Comparison of ENCODE assay signal across 8 cellular contexts in genomic region chr2:84938194-84938879, GRCh38. TPM values are rescaled to one million over a fixed set of nuclear protein-coding genes. Genes with fewer than 3 reads are reported as not detected.
DNase-seq lines count a peak whose midpoint lies in the region; ATAC-seq and TF ChIP-seq lines count a peak whose summit lies in the region.

No MANE protein-coding gene starts in this region.

- TF ChIP-seq CTCF in natural killer cell (IDR thresholded peaks at IDR 0.05): no peak
- TF ChIP-seq CTCF in psoas muscle (IDR thresholded peaks at IDR 0.05): no peak
- TF ChIP-seq CTCF in stomach (IDR thresholded peaks at IDR 0.05): no peak

- no peak overlapping the region for H3K27ac ChIP-seq in psoas muscle
- H3K27ac ChIP-seq in stomach: peak overlapping the region in 1 of 5 donors; percentile 4

- H3K36me3 ChIP-seq in MG63: no peaks in the 10 kb centered on the region
- no peaks in the 10 kb centered on the region for H3K36me3 ChIP-seq in psoas muscle (ENCODE audit: insufficient read depth in 1 of 2, low read depth in 1 of 2)
- H3K36me3 ChIP-seq in stomach: no peaks in the 10 kb centered on the region

- TF ChIP-seq EP300 in stomach (IDR thresholded peaks at IDR 0.05): no peak

- TF ChIP-seq POLR2A in stomach (IDR thresholded peaks at IDR 0.05): no peak

- no peaks in the 10 kb centered on the region for H3K36me3 Mint-ChIP-seq in natural killer cell

- peak overlapping the region; percentile 81 for H3K4me3 Mint-ChIP-seq in natural killer cell

- no peaks in the 10 kb centered on the region for H3K9me3 ChIP-seq in MG63
- H3K9me3 ChIP-seq in psoas muscle: no peaks in the 10 kb centered on the region
- H3K9me3 ChIP-seq in stomach: no peaks in the 10 kb centered on the region

- ATAC-seq in GM19324 (IDR thresholded peaks at IDR 0.05; ENCODE audit: low FRiP score, unreplicated experiment) (peak; percentile 23), HG03159 (IDR thresholded peaks at IDR 0.05; ENCODE audit: unreplicated experiment) (peak; percentile 31), natural killer cell (peak; percentile 69 to 82 (median 75)), psoas muscle (no peak)

- H3K4me3 ChIP-seq in MG63 (no peak overlapping the region), psoas muscle (no peak overlapping the region), stomach (no peak overlapping the region)

- no peaks in the 10 kb centered on the region for H3K27me3 ChIP-seq in MG63
- H3K27me3 ChIP-seq in psoas muscle (ENCODE audit: insufficient read depth in 3 of 3, low read length in 2 of 3): no peaks in the 10 kb centered on the region
- no peaks in the 10 kb centered on the region for H3K27me3 ChIP-seq in stomach

- H3K9me3 Mint-ChIP-seq in natural killer cell: no peaks in the 10 kb centered on the region

- WGBS in psoas muscle, 3 donors: 80 to 88% (median 84%) methylated on average over 5 of the region's 5 CpGs
- WGBS in stomach, 5 donors: 70 to 80% (median 70%) methylated on average over 5 of the region's 5 CpGs

- peaks cover 17 to 18% of the 10 kb centered on the region in 2 donors for H3K4me1 Mint-ChIP-seq in natural killer cell

- intact Hi-C loops in natural killer cell (cut with micrococcal nuclease) (loop anchor here (2.0 kb wide), 1 partner anchor 66 kb away; no protein-coding TSS in a partner anchor), psoas muscle (cut with DNase I) (no loop called here), stomach (cut with DNase I; ENCODE audit: low total_unique reads) (no loop called here)

- H3K27me3 Mint-ChIP-seq in natural killer cell (ENCODE audit: low read depth in 2 of 2): no peaks in the 10 kb centered on the region

- peak; percentile 13 to 64 for DNase-seq in activated CD4-positive, alpha-beta T cell treated with anti-CD3 and anti-CD28 coated beads, Interleukin-2, amount 50 U/mL, for 24 hours (ENCODE audit: low read depth in 1 of 2, low spot score in 1 of 2)
- peak; percentile 24 for DNase-seq in natural killer cell
- no peak for DNase-seq in MG63
- DNase-seq in psoas muscle: no peak
- no peak for DNase-seq in Ammon's horn (ENCODE audit: low spot score)
- DNase-seq in stomach: no peak

- H3K4me1 ChIP-seq in psoas muscle (no peaks in the 10 kb centered on the region), stomach (peaks cover 0 to 18% (median 9%) of the 10 kb centered on the region in 4 donors)

- H3K27ac Mint-ChIP-seq in natural killer cell: peak overlapping the region; percentile 93 to 98

RNA-seq across cellular contexts. Expression of gene KCMF1, which starts 32.6 kb away (rescaled TPM):
- total RNA-seq in natural killer cell (10 to 100 TPM; 70.8 to 81.4 (median 77.1) TPM), psoas muscle (100 to 1,000 TPM in 3 of 4 donors, 10 to 100 TPM in 1; 89.0 to 197 (median 153) TPM), stomach (10 to 100 TPM in 4 of 5 donors, 1 to 10 TPM in 1; 2.3 to 88.4 (median 47.5) TPM)
- total RNA-seq in MG63 (2014; rRNA removed; shearing (Covaris generic); ENCODE audit: low replicate concordance): 48.5 and 90.5 TPM in 2 replicates
- polyA plus RNA-seq in psoas muscle (100 to 1,000 TPM in 1 of 3 donors, 10 to 100 TPM in 2; 74.6 to 374 (median 97.3) TPM), stomach (10 to 100 TPM; 19.0 to 45.8 (median 31.2) TPM)

RNA-seq across cellular contexts. Expression of gene TMSB10, which starts 32.9 kb away (rescaled TPM):
- 1,000 to 10,000 TPM; 1,247 to 1,683 (median 1,557) TPM for total RNA-seq in natural killer cell
- total RNA-seq in MG63 (2014; rRNA removed; shearing (Covaris generic); ENCODE audit: low replicate concordance): 5,826 and 9,166 TPM in 2 replicates
- total RNA-seq in psoas muscle: 100 to 1,000 TPM; 181 to 306 (median 239) TPM
- polyA plus RNA-seq in psoas muscle: 100 to 1,000 TPM; 223 to 849 (median 317) TPM
- 1,000 to 10,000 TPM in 3 of 5 donors, 100 to 1,000 TPM in 2; 504 to 5,821 (median 1,954) TPM for total RNA-seq in stomach
- polyA plus RNA-seq in stomach: 1,000 to 10,000 TPM; 1,773 to 3,520 (median 2,373) TPM

RNA-seq across cellular contexts. Expression of gene TRABD2A, which starts 57.5 kb away (rescaled TPM):
- 1 to 10 TPM; 1.4 to 6.3 (median 6.3) TPM for total RNA-seq in natural killer cell
- total RNA-seq in MG63 (2014; rRNA removed; shearing (Covaris generic); ENCODE audit: low replicate concordance): 14.5 and 20.9 TPM in 2 replicates
- under 1 TPM; 0.32 to 0.74 (median 0.47) TPM for total RNA-seq in psoas muscle
- under 1 TPM; 0.27 to 0.47 (median 0.35) TPM for polyA plus RNA-seq in psoas muscle
- total RNA-seq in stomach: 100 to 1,000 TPM in 1 of 5 donors, 10 to 100 TPM in 1, 1 to 10 TPM in 1, under 1 TPM in 2; 0.29 to 109 (median 1.3) TPM
- polyA plus RNA-seq in stomach: under 1 TPM in 2 of 3 donors, not detected in 1; 0.48 to 0.50 TPM

Comparison
In these comparisons a context has a peak if more than half of its experiments do, and no peak if none do; other contexts are left out.
1. ATAC-seq: peak in GM19324 (single experiment), HG03159 (single experiment) and natural killer cell (3 of 3); none in psoas muscle (0 of 4).
2. DNase-seq: peak in activated CD4-positive, alpha-beta T cell treated with anti-CD3 and anti-CD28 coated beads, Interleukin-2, amount 50 U/mL, for 24 hours (2 of 2) and natural killer cell (single experiment); none in MG63 (single experiment), psoas muscle (0 of 2), Ammon's horn (single experiment) and stomach (single experiment).